ENCODE assay signal across 8 cellular contexts in genomic region chr1:154474802-154475201, GRCh38. TPM values are rescaled to one million over a fixed set of nuclear protein-coding genes. Genes with fewer than 3 reads are reported as not detected.
A peak's percentile ranks its signal among the peaks of the same experiment; 100 is the strongest.
DNase-seq lines count a peak whose midpoint lies in the region; ATAC-seq and TF ChIP-seq lines count a peak whose summit lies in the region.

No MANE protein-coding gene starts in this region.

- H3K4me3 ChIP-seq in Peyer's patch (no peak overlapping the region), spleen (no peak overlapping the region)

- no peak for ATAC-seq in GM21526 (IDR thresholded peaks at IDR 0.05; ENCODE audit: low FRiP score, unreplicated experiment)

- peak in 1 of 2 donors; percentile 16 for TF ChIP-seq POLR2A in Peyer's patch (IDR thresholded peaks at IDR 0.05)
- no peak for TF ChIP-seq POLR2A in spleen (IDR thresholded peaks at IDR 0.05)

- no peaks in the 10 kb centered on the region for H3K9me3 ChIP-seq in Peyer's patch
- H3K9me3 ChIP-seq in spleen, result no peaks in the 10 kb centered on the region

- H3K36me3 ChIP-seq in Peyer's patch, result no peaks in the 10 kb centered on the region
- H3K36me3 ChIP-seq in spleen, result peaks cover 0 to 4% (median 0%) of the 10 kb centered on the region in 6 donors

- H3K27me3 ChIP-seq in Peyer's patch, result no peaks in the 10 kb centered on the region
- H3K27me3 ChIP-seq in spleen (replicated peaks in 1 of 7), result no peaks in the 10 kb centered on the region

- peak; percentile 93 for DNase-seq in Daoy (ENCODE audit: low read depth)
- DNase-seq in Peyer's patch, result peak in 2 of 3 donors; percentile 72 to 89
- DNase-seq in fibroblast of gingiva (ENCODE audit: low read depth), result peak; percentile 41
- peak; percentile 48 for DNase-seq in occipital lobe (lab: John Stamatoyannopoulos, UW)
- no peak for DNase-seq in spleen
- DNase-seq in NCI-H345 (lab: John Stamatoyannopoulos, UW), result no peak
- DNase-seq in effector CD8-positive, alpha-beta T cell (lab: John Stamatoyannopoulos, UW), result no peak

- H3K27ac ChIP-seq in Peyer's patch (peak overlapping the region in 1 of 4 donors; percentile 75), spleen (no peak overlapping the region)

- TF ChIP-seq CTCF in Peyer's patch (IDR thresholded peaks at IDR 0.05) (no peak), spleen (IDR thresholded peaks at IDR 0.05 in 8 of 11, conservative IDR thresholded peaks at IDR 0.05 in 3 of 11) (no peak)

- H3K4me1 ChIP-seq in Peyer's patch (peaks cover 0 to 17% (median 0%) of the 10 kb centered on the region in 4 donors), spleen (peaks cover 3 to 51% (median 16%) of the 10 kb centered on the region in 6 donors)

- WGBS in spleen, 5 donors, result 45 to 81% (median 54%) methylated on average over 3 of the region's 3 CpGs

- intact Hi-C loops in spleen (cut with DNase I; ENCODE audit: low total_unique reads), result no loop called here

RNA-seq across cellular contexts. Expression of gene TDRD10, which starts 27.2 kb away (rescaled TPM):
- total RNA-seq in Daoy (2014; rRNA removed; shearing (Covaris generic)), result not detected in 2 replicates
- 1 to 10 TPM in 2 of 4 donors, under 1 TPM in 1, not detected in 1; 0.53 to 3.5 (median 1.6) TPM for total RNA-seq in Peyer's patch
- total RNA-seq in occipital lobe, result 0.16 TPM
- total RNA-seq in spleen, result 10 to 100 TPM in 2 of 7 donors, 1 to 10 TPM in 5; 2.4 to 14.0 (median 8.3) TPM
- 10 to 100 TPM in 2 of 3 donors, 1 to 10 TPM in 1; 4.9 to 12.8 (median 12.0) TPM for polyA plus RNA-seq in spleen

RNA-seq across cellular contexts. Expression of gene SHE, which starts 27.4 kb away (rescaled TPM):
- 0.06 and 0.11 TPM in 2 replicates for total RNA-seq in Daoy (2014; rRNA removed; shearing (Covaris generic))
- total RNA-seq in Peyer's patch (10 to 100 TPM in 1 of 4 donors, 1 to 10 TPM in 3; 1.6 to 19.8 (median 7.3) TPM), occipital lobe (2.0 TPM), spleen (10 to 100 TPM; 25.0 to 54.7 (median 35.7) TPM)
- polyA plus RNA-seq in spleen, result 10 to 100 TPM in 2 of 3 donors, 1 to 10 TPM in 1; 8.2 to 20.5 (median 14.0) TPM

Comparison
In these comparisons a context has a peak if more than half of its experiments do, and no peak if none do; other contexts are left out.
1. DNase-seq: peak in Daoy (single experiment), Peyer's patch (2 of 3), fibroblast of gingiva (single experiment) and occipital lobe (single experiment); none in spleen (single experiment), NCI-H345 (single experiment) and effector CD8-positive, alpha-beta T cell (single experiment).